In genomic region chr4:61214680-61215079, GRCh38 we compare ENCODE assay signal across 22 cellular contexts. TPM values are rescaled to one million over a fixed set of nuclear protein-coding genes. Genes with fewer than 3 reads are reported as not detected.
"Had no signal": no experiment of that assay in that cellular context is flagged by ENCODE, and none has a peak within 500 bp of the region (broad histone marks: within the 10 kb centered on the region; RNA-seq: fewer than 3 reads in every experiment).

No MANE protein-coding gene starts in this region.

- H2AFZ ChIP-seq: hepatocyte, parathyroid adenoma had no signal

- H3K27ac ChIP-seq: epithelial cell of prostate, gastroesophageal sphincter, heart left ventricle, hepatocyte, left lung, neutrophil, parathyroid adenoma, right lobe of liver, thoracic aorta, tibial nerve, upper lobe of left lung had no signal

- H3K4me2 ChIP-seq: hepatocyte had no signal

- H3K9ac ChIP-seq: parathyroid adenoma had no signal

- DNase-seq: cortex of kidney; foreskin fibroblast; heart left ventricle; left cardiac atrium; left lung; mesenchymal stem cell; mucosa of descending colon; naive B cell; right lobe of liver; small intestine; stimulated activated CD4-positive, alpha-beta T cell treated with anti-CD3 and anti-CD28 coated beads, Interleukin-15, amount 100 ng/mL, for 24 hours; stimulated activated CD4-positive, alpha-beta T cell treated with anti-CD3 and anti-CD28 coated beads, Interleukin-2, amount 100 ng/mL, for 48 hours; stimulated activated naive B cell treated with anti-CD40 and anti-IgM and Interleukin-4, amounts not matched to agents 10 μg/mL and 1 μg/mL and 100 μg/mL, for 72 hours had no signal

- H3K9me3 ChIP-seq: gastroesophageal sphincter, heart left ventricle, left lung, mucosa of descending colon, neutrophil, right lobe of liver, thoracic aorta, tibial nerve, upper lobe of left lung had no signal

- H3K4me1 ChIP-seq: gastroesophageal sphincter, heart left ventricle, left lung, parathyroid adenoma, right lobe of liver, upper lobe of left lung had no signal

- H3K27me3 ChIP-seq: gastroesophageal sphincter, heart left ventricle, hepatocyte, left lung, neutrophil, right lobe of liver, tibial nerve, upper lobe of left lung had no signal

- H3K36me3 ChIP-seq: gastroesophageal sphincter, heart left ventricle, left lung, neutrophil, right lobe of liver, thoracic aorta, tibial nerve, upper lobe of left lung had no signal

- H3K79me2 ChIP-seq: parathyroid adenoma had no signal

- H3K4me3 ChIP-seq: gastroesophageal sphincter, heart left ventricle, hepatocyte, left lung, mucosa of descending colon, right lobe of liver, thoracic aorta, tibial nerve, upper lobe of left lung had no signal

RNA-seq across cellular contexts. Expression of gene ADGRL3, which starts 14.6 kb away (rescaled TPM):
- total RNA-seq: natural killer cell treated with Interleukin-12 subunit alpha and Interleukin-12 subunit beta and Interleukin-15 and Interleukin-18, amount 100 ng/mL, for 72 hours had no signal
